Comparison of ENCODE assay signal across 33 cellular contexts in the genomic region with DNA sequence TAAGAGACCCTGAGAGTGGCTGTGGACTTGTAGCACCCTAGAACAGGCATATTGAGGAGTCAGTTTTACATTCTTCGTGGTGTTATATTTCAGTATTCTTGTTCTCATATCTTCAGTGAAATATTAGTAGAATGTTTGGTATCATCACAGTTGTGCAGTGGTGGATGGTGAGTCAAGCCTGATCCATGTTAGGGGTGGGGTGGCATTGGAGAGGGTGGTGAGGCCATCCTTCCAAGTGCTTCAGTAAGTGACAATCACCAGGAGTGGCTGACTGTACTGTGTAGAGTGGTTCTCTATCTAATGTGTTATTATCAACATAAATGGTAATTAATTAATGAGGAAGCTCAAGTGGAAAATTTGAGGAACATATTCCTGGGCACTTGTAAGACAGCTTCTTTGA.
"Had no signal": no experiment of that assay in that cellular context is flagged by ENCODE, and none has a peak within 500 bp of the region (broad histone marks: within the 10 kb centered on the region; RNA-seq: fewer than 3 reads in every experiment).

No MANE protein-coding gene starts in this region.

- H3K9me3 Mint-ChIP-seq: activated B cell treated with CpG ODN at 0.5 μM for 24 hours; activated CD4-positive, alpha-beta memory T cell treated with anti-CD3 and anti-CD28 coated beads for 36 hours; activated naive CD4-positive, alpha-beta T cell treated with anti-CD3 and anti-CD28 coated beads, Interleukin-2, amount 50 U/mL, for 72 hours; activated T-cell treated with anti-CD3 and anti-CD28 coated beads, Interleukin-2, amount 50 U/mL, for 4 hours; activated T-helper 1 cell treated with anti-CD3 and anti-CD28 coated beads, Interleukin-12 subunit alpha, Interleukin-12 subunit beta, Interleukin-2, Interleukin-4 antibody, amounts not matched to agents 30 ng/mL and 10 ng/mL and 1 ng/mL, durations not matched to agents 14 hours and 24 hours and 36 hours; T-helper 1 cell treated with Interleukin-12 subunit alpha and Interleukin-12 subunit beta and Interleukin-4 antibody, amounts not matched to agents 30 μg/mL and 1 μg/mL, for 36 hours; T-helper 2 cell treated with Interferon-gamma antibody and Interleukin-4, amounts not matched to agents 5 μg/mL and 100 μg/mL, for 36 hours had no signal

- H3K4me3 ChIP-seq: adrenal gland, Peyer's patch, SJSA1 had no signal

- DNase-seq: activated B cell treated with CpG ODN at 0.5 μM for 24 hours; activated CD4-positive, alpha-beta memory T cell treated with anti-CD3 and anti-CD28 coated beads for 36 hours; activated CD4-positive, alpha-beta T cell treated with anti-CD3 and anti-CD28 coated beads for 4 hours; activated CD4-positive, alpha-beta T cell treated with anti-CD3 and anti-CD28 coated beads, Interleukin-2, amount 50 U/mL, for 1 hour; activated CD4-positive, CD25-positive, alpha-beta regulatory T cell treated with anti-CD3 and anti-CD28 coated beads, Interleukin-2, amount 50 U/mL, for 72 hours; activated CD8-positive, alpha-beta memory T cell treated with anti-CD3 and anti-CD28 coated beads, Interleukin-2, amount 50 U/mL, for 4 hours; activated gamma-delta T cell treated with Interleukin-2 at 50 U/mL for 16 hours; activated naive CD4-positive, alpha-beta T cell treated with anti-CD3 and anti-CD28 coated beads for 36 hours; activated T-cell treated with anti-CD3 and anti-CD28 coated beads for 4 hours; activated T-cell treated with anti-CD3 and anti-CD28 coated beads, Interleukin-2, amount 50 U/mL, for 4 hours; adrenal gland; anterior cingulate cortex; central memory CD4-positive, alpha-beta T cell; MM.1S; MV-4-11; NCI-H1092; NCI-H1417 treated with DMSO at 0.1 percent for 48 hours; NCI-H187 treated with DMSO at 0.1 percent for 48 hours; NCI-H2081; NCI-H2171 treated with DMSO at 0.1 percent for 48 hours; NCI-H2227 treated with DMSO at 0.1 percent for 48 hours; NCI-H524 treated with DMSO at 0.1 percent for 48 hours; PC-3; Peyer's patch; RPMI8226; SHP77 treated with DMSO at 0.1 percent for 48 hours; SK-N-SH had no signal

- H3K27me3 Mint-ChIP-seq: activated B cell treated with CpG ODN at 0.5 μM for 24 hours, brain had no signal

- H3K4me3 Mint-ChIP-seq: activated B cell treated with CpG ODN at 0.5 μM for 24 hours; activated CD4-positive, alpha-beta memory T cell treated with anti-CD3 and anti-CD28 coated beads for 36 hours; activated naive CD4-positive, alpha-beta T cell treated with anti-CD3 and anti-CD28 coated beads for 36 hours; activated T-cell treated with anti-CD3 and anti-CD28 coated beads, Interleukin-2, amount 50 U/mL, for 4 hours; activated T-helper 1 cell treated with anti-CD3 and anti-CD28 coated beads, Interleukin-12 subunit alpha, Interleukin-12 subunit beta, Interleukin-2, Interleukin-4 antibody, amounts not matched to agents 30 ng/mL and 10 ng/mL and 1 ng/mL, durations not matched to agents 14 hours and 24 hours and 36 hours; brain; T-helper 1 cell treated with Interleukin-12 subunit alpha and Interleukin-12 subunit beta and Interleukin-4 antibody, amounts not matched to agents 30 μg/mL and 1 μg/mL, for 36 hours; T-helper 2 cell treated with Interferon-gamma antibody and Interleukin-4, amounts not matched to agents 5 μg/mL and 100 μg/mL, for 36 hours had no signal

- ATAC-seq: activated naive CD4-positive, alpha-beta T cell treated with anti-CD3 and anti-CD28 coated beads, Interleukin-2, amount 50 U/mL, for 72 hours; activated T-cell treated with anti-CD3 and anti-CD28 coated beads, Interleukin-2, amount 50 U/mL, for 4 hours; PC-3 had no signal

- H3K36me3 Mint-ChIP-seq: activated CD4-positive, alpha-beta memory T cell treated with anti-CD3 and anti-CD28 coated beads for 36 hours; activated naive CD4-positive, alpha-beta T cell treated with anti-CD3 and anti-CD28 coated beads, Interleukin-2, amount 50 U/mL, for 72 hours; brain had no signal

- H3K4me1 Mint-ChIP-seq: activated B cell treated with CpG ODN at 0.5 μM for 24 hours, brain had no signal

- H3K27ac Mint-ChIP-seq: activated B cell treated with CpG ODN at 0.5 μM for 24 hours; activated CD4-positive, alpha-beta memory T cell treated with anti-CD3 and anti-CD28 coated beads for 36 hours; activated naive CD4-positive, alpha-beta T cell treated with anti-CD3 and anti-CD28 coated beads for 36 hours; activated naive CD4-positive, alpha-beta T cell treated with anti-CD3 and anti-CD28 coated beads, Interleukin-2, amount 50 U/mL, for 72 hours; activated T-helper 1 cell treated with anti-CD3 and anti-CD28 coated beads, Interleukin-12 subunit alpha, Interleukin-12 subunit beta, Interleukin-2, Interleukin-4 antibody, amounts not matched to agents 30 ng/mL and 10 ng/mL and 1 ng/mL, durations not matched to agents 14 hours and 24 hours and 36 hours; brain; T-helper 1 cell treated with Interleukin-12 subunit alpha and Interleukin-12 subunit beta and Interleukin-4 antibody, amounts not matched to agents 30 μg/mL and 1 μg/mL, for 36 hours; T-helper 2 cell treated with Interferon-gamma antibody and Interleukin-4, amounts not matched to agents 5 μg/mL and 100 μg/mL, for 36 hours had no signal
